In genomic region chr3:100254168-100254777, GRCh38 we compare ENCODE assay signal across 8 cellular contexts. TPM values are rescaled to one million over a fixed set of nuclear protein-coding genes. Genes with fewer than 3 reads are reported as not detected.
DNase-seq lines count a peak whose midpoint lies in the region; ATAC-seq and TF ChIP-seq lines count a peak whose summit lies in the region.

No MANE protein-coding gene starts in this region.

- H3K4me1 Mint-ChIP-seq in activated naive CD4-positive, alpha-beta T cell treated with anti-CD3 and anti-CD28 coated beads, Interleukin-2, amount 10 ng/mL, durations not matched to agents 7 days and 5 days = peaks cover 14% of the 10 kb centered on the region

- peaks cover 6% of the 10 kb centered on the region for H3K9me3 Mint-ChIP-seq in activated naive CD4-positive, alpha-beta T cell treated with anti-CD3 and anti-CD28 coated beads, Interleukin-2, amount 10 ng/mL, durations not matched to agents 7 days and 5 days

- no peaks in the 10 kb centered on the region for H3K9me3 ChIP-seq in parathyroid adenoma (ENCODE audit: control insufficient read depth, low read length)

- peaks cover 4% of the 10 kb centered on the region for H3K27me3 Mint-ChIP-seq in activated naive CD4-positive, alpha-beta T cell treated with anti-CD3 and anti-CD28 coated beads, Interleukin-2, amount 10 ng/mL, durations not matched to agents 7 days and 5 days

- H3K4me1 ChIP-seq in parathyroid adenoma = no peaks in the 10 kb centered on the region

- CTCF ChIA-PET in activated naive CD4-positive, alpha-beta T cell treated with anti-CD3 and anti-CD28 coated beads, Interleukin-2, amount 10 ng/mL, durations not matched to agents 7 days and 5 days (lab: Charles Lee) = interaction anchor here (0.7 to 8.0 kb wide), 34 partner anchors 9 to 430 kb away, joined by 3 to 84 read pairs (median 4); no protein-coding TSS in a partner anchor

- no peaks in the 10 kb centered on the region for H3K79me2 ChIP-seq in parathyroid adenoma

- H3K36me3 ChIP-seq in parathyroid adenoma (ENCODE audit: control insufficient read depth, insufficient read depth, low read length) = no peaks in the 10 kb centered on the region

- H3K27ac Mint-ChIP-seq in activated naive CD4-positive, alpha-beta T cell treated with anti-CD3 and anti-CD28 coated beads, Interleukin-2, amount 10 ng/mL, durations not matched to agents 7 days and 5 days = no peak overlapping the region

- H3K27ac ChIP-seq in parathyroid adenoma = no peak overlapping the region

- H2AFZ ChIP-seq in parathyroid adenoma = no peak overlapping the region

- no peak overlapping the region for H3K9ac ChIP-seq in parathyroid adenoma

- intact Hi-C loops in Right ventricle myocardium superior (cut with DNase I) = loop anchor here (2.0 to 5.0 kb wide), 2 partner anchors 181 to 417 kb away; no protein-coding TSS in a partner anchor

- peaks cover 3% of the 10 kb centered on the region for H3K36me3 Mint-ChIP-seq in activated naive CD4-positive, alpha-beta T cell treated with anti-CD3 and anti-CD28 coated beads, Interleukin-2, amount 10 ng/mL, durations not matched to agents 7 days and 5 days

- peak; percentile 77 for TF ChIP-seq CTCF in GM12865 (IDR thresholded peaks at IDR 0.05; ENCODE audit: insufficient read depth, low read depth, low read length, missing control alignments)
- peak; percentile 66 for TF ChIP-seq CTCF in parathyroid adenoma (IDR thresholded peaks at IDR 0.05)

- H3K27me3 ChIP-seq in parathyroid adenoma (ENCODE audit: control insufficient read depth, insufficient read depth, low read length) = no peaks in the 10 kb centered on the region

- H3K4me3 ChIP-seq in GM12865 (ENCODE audit: low read depth, low read length) (no peak overlapping the region), parathyroid adenoma (ENCODE audit: low read depth, low read length) (no peak overlapping the region)

- H3K4me2 ChIP-seq in parathyroid adenoma (ENCODE audit: low read length) = no peak overlapping the region

- DNase-seq in AG08396 (ENCODE audit: low spot score) (peak; percentile 57), GM12865 (ENCODE audit: low read depth) (peak; percentile 74), NCI-H69 (lab: John Stamatoyannopoulos, UW) (peak; percentile 80), Right ventricle myocardium superior (peak; percentile 45)
- DNase-seq in activated naive CD4-positive, alpha-beta T cell treated with anti-CD3 and anti-CD28 coated beads, Interleukin-2, amount 10 ng/mL, durations not matched to agents 7 days and 5 days = peak; percentile 69
- no peak for DNase-seq in activated effector memory CD4-positive, alpha-beta T cell treated with Interleukin-2 at 50 U/mL for 16 hours

- no peak overlapping the region for H3K4me3 Mint-ChIP-seq in activated naive CD4-positive, alpha-beta T cell treated with anti-CD3 and anti-CD28 coated beads, Interleukin-2, amount 10 ng/mL, durations not matched to agents 7 days and 5 days

- ATAC-seq in HG03175 (IDR thresholded peaks at IDR 0.05; ENCODE audit: unreplicated experiment) (peak; percentile 69), Right ventricle myocardium superior (ENCODE audit: poor library complexity) (peak; percentile 88)

RNA-seq across cellular contexts. Expression of gene TBC1D23, which starts 6.5 kb away (rescaled TPM):
- 33.2 TPM for total RNA-seq in Right ventricle myocardium superior
